In genomic region chr6:99545442-99545841, GRCh38 we compare ENCODE assay signal across 17 cellular contexts. TPM values are rescaled to one million over a fixed set of nuclear protein-coding genes. Genes with fewer than 3 reads are reported as not detected.
DNase-seq lines count a peak whose midpoint lies in the region; ATAC-seq and TF ChIP-seq lines count a peak whose summit lies in the region.
"Had no signal": no experiment of that assay in that cellular context is flagged by ENCODE, and none has a peak within 500 bp of the region (broad histone marks: within the 10 kb centered on the region; RNA-seq: fewer than 3 reads in every experiment).

No MANE protein-coding gene starts in this region.

- H3K4me1 ChIP-seq in Peyer's patch, result no peaks in the 10 kb centered on the region
- H3K4me1 ChIP-seq: A549, Caco-2 had no signal

- H3K36me3 ChIP-seq in Peyer's patch, result peaks cover 0 to 65% (median 0%) of the 10 kb centered on the region in 3 donors

- no peaks in the 10 kb centered on the region for H3K27me3 Mint-ChIP-seq in T-helper 2 cell treated with Interferon-gamma antibody and Interleukin-4, amounts not matched to agents 5 μg/mL and 100 μg/mL, for 36 hours (ENCODE audit: low read depth)
- H3K27me3 Mint-ChIP-seq in activated T-cell treated with anti-CD3 and anti-CD28 coated beads, Interleukin-2, amount 50 U/mL, for 72 hours (ENCODE audit: low read depth), result no peaks in the 10 kb centered on the region
- no peaks in the 10 kb centered on the region for H3K27me3 Mint-ChIP-seq in activated T-cell treated with anti-CD3 and anti-CD28 coated beads, Interleukin-2, amount 50 U/mL, for 4 hours (ENCODE audit: low read depth)
- no peaks in the 10 kb centered on the region for H3K27me3 Mint-ChIP-seq in central memory CD8-positive, alpha-beta T cell
- H3K27me3 Mint-ChIP-seq in memory B cell, result no peaks in the 10 kb centered on the region
- H3K27me3 Mint-ChIP-seq: CD4-positive, alpha-beta T cell had no signal

- no peak for DNase-seq in T-helper 2 cell treated with Interferon-gamma antibody and Interleukin-4, amounts not matched to agents 5 μg/mL and 100 μg/mL, for 36 hours (ENCODE audit: low spot score)
- DNase-seq in T-helper 2 cell (no peak), memory B cell (ENCODE audit: low spot score in 2 of 2) (no peak), Peyer's patch (no peak), DMS 273 (lab: John Stamatoyannopoulos, UW; ENCODE audit: unreplicated experiment) (no peak)
- no peak for DNase-seq in activated T-cell treated with anti-CD3 and anti-CD28 coated beads, Interleukin-2, amount 50 U/mL, for 72 hours
- DNase-seq in activated T-cell treated with anti-CD3 and anti-CD28 coated beads, Interleukin-2, amount 50 U/mL, for 4 hours, result no peak
- DNase-seq in central memory CD8-positive, alpha-beta T cell (ENCODE audit: low spot score in 2 of 2), result no peak
- DNase-seq: AML-193; Caco-2; CD4-positive, alpha-beta T cell; DMS79 treated with DMSO at 0.1 percent for 48 hours; GF-D8; H9 had no signal

- no peak for TF ChIP-seq POLR2A in Peyer's patch (IDR thresholded peaks at IDR 0.05)

- H3K4me3 Mint-ChIP-seq in T-helper 2 cell treated with Interferon-gamma antibody and Interleukin-4, amounts not matched to agents 5 μg/mL and 100 μg/mL, for 36 hours, result no peak overlapping the region
- no peak overlapping the region for H3K4me3 Mint-ChIP-seq in activated T-cell treated with anti-CD3 and anti-CD28 coated beads, Interleukin-2, amount 50 U/mL, for 72 hours
- no peak overlapping the region for H3K4me3 Mint-ChIP-seq in activated T-cell treated with anti-CD3 and anti-CD28 coated beads, Interleukin-2, amount 50 U/mL, for 4 hours
- no peak overlapping the region for H3K4me3 Mint-ChIP-seq in central memory CD8-positive, alpha-beta T cell
- no peak overlapping the region for H3K4me3 Mint-ChIP-seq in memory B cell
- H3K4me3 Mint-ChIP-seq: CD4-positive, alpha-beta T cell; H9 had no signal

- H3K36me3 Mint-ChIP-seq in T-helper 2 cell treated with Interferon-gamma antibody and Interleukin-4, amounts not matched to agents 5 μg/mL and 100 μg/mL, for 36 hours (ENCODE audit: low read depth), result peaks cover 50% of the 10 kb centered on the region
- H3K36me3 Mint-ChIP-seq in activated T-cell treated with anti-CD3 and anti-CD28 coated beads, Interleukin-2, amount 50 U/mL, for 72 hours (ENCODE audit: insufficient read depth in 2 of 2), result peaks cover 2 to 27% of the 10 kb centered on the region in 2 donors
- H3K36me3 Mint-ChIP-seq in activated T-cell treated with anti-CD3 and anti-CD28 coated beads, Interleukin-2, amount 50 U/mL, for 4 hours (ENCODE audit: insufficient read depth), result peaks cover 45% of the 10 kb centered on the region
- H3K36me3 Mint-ChIP-seq in central memory CD8-positive, alpha-beta T cell (ENCODE audit: insufficient read depth), result peaks cover 45% of the 10 kb centered on the region
- peaks cover 21% of the 10 kb centered on the region for H3K36me3 Mint-ChIP-seq in memory B cell

- no peaks in the 10 kb centered on the region for H3K27me3 ChIP-seq in Peyer's patch

- H3K27ac ChIP-seq in Peyer's patch, result no peak overlapping the region
- H3K27ac ChIP-seq: 22Rv1, A549, C4-2B had no signal

- no peaks in the 10 kb centered on the region for H3K9me3 Mint-ChIP-seq in T-helper 2 cell treated with Interferon-gamma antibody and Interleukin-4, amounts not matched to agents 5 μg/mL and 100 μg/mL, for 36 hours
- no peaks in the 10 kb centered on the region for H3K9me3 Mint-ChIP-seq in activated T-cell treated with anti-CD3 and anti-CD28 coated beads, Interleukin-2, amount 50 U/mL, for 72 hours
- no peaks in the 10 kb centered on the region for H3K9me3 Mint-ChIP-seq in activated T-cell treated with anti-CD3 and anti-CD28 coated beads, Interleukin-2, amount 50 U/mL, for 4 hours
- no peaks in the 10 kb centered on the region for H3K9me3 Mint-ChIP-seq in central memory CD8-positive, alpha-beta T cell
- H3K9me3 Mint-ChIP-seq in memory B cell, result no peaks in the 10 kb centered on the region
- H3K9me3 Mint-ChIP-seq: CD4-positive, alpha-beta T cell; H9 had no signal

- peaks cover 1% of the 10 kb centered on the region for H3K4me1 Mint-ChIP-seq in T-helper 2 cell treated with Interferon-gamma antibody and Interleukin-4, amounts not matched to agents 5 μg/mL and 100 μg/mL, for 36 hours (ENCODE audit: low read depth)
- no peaks in the 10 kb centered on the region for H3K4me1 Mint-ChIP-seq in activated T-cell treated with anti-CD3 and anti-CD28 coated beads, Interleukin-2, amount 50 U/mL, for 72 hours (ENCODE audit: low read depth)
- H3K4me1 Mint-ChIP-seq in activated T-cell treated with anti-CD3 and anti-CD28 coated beads, Interleukin-2, amount 50 U/mL, for 4 hours (ENCODE audit: low read depth), result no peaks in the 10 kb centered on the region
- peaks cover 13% of the 10 kb centered on the region for H3K4me1 Mint-ChIP-seq in central memory CD8-positive, alpha-beta T cell
- H3K4me1 Mint-ChIP-seq in memory B cell, result no peaks in the 10 kb centered on the region
- H3K4me1 Mint-ChIP-seq: H9 had no signal

- no peak for ATAC-seq in activated T-cell treated with anti-CD3 and anti-CD28 coated beads, Interleukin-2, amount 50 U/mL, for 72 hours (replicated peaks in 1 of 2)
- no peak for ATAC-seq in activated T-cell treated with anti-CD3 and anti-CD28 coated beads, Interleukin-2, amount 50 U/mL, for 4 hours
- no peak for ATAC-seq in central memory CD8-positive, alpha-beta T cell (replicated peaks; ENCODE audit: extremely low read depth, poor library complexity, severe bottlenecking)
- ATAC-seq in memory B cell (ENCODE audit: low read depth), result no peak
- ATAC-seq: A549 had no signal

- TF ChIP-seq CTCF in Peyer's patch (IDR thresholded peaks at IDR 0.05), result no peak

- peak overlapping the region; percentile 8 for H3K27ac Mint-ChIP-seq in T-helper 2 cell treated with Interferon-gamma antibody and Interleukin-4, amounts not matched to agents 5 μg/mL and 100 μg/mL, for 36 hours
- peak overlapping the region; percentile 60 for H3K27ac Mint-ChIP-seq in activated T-cell treated with anti-CD3 and anti-CD28 coated beads, Interleukin-2, amount 50 U/mL, for 72 hours
- peak overlapping the region; percentile 49 for H3K27ac Mint-ChIP-seq in central memory CD8-positive, alpha-beta T cell (ENCODE audit: low read depth)
- H3K27ac Mint-ChIP-seq in memory B cell, result peak overlapping the region; percentile 24
- H3K27ac Mint-ChIP-seq: CD4-positive, alpha-beta T cell had no signal

- no peak overlapping the region for H3K4me3 ChIP-seq in Peyer's patch
- H3K4me3 ChIP-seq: A549 had no signal

- no peaks in the 10 kb centered on the region for H3K9me3 ChIP-seq in Peyer's patch
- H3K9me3 ChIP-seq: A549, Caco-2 had no signal

RNA-seq across cellular contexts. Expression of gene CCNC, which starts 23.0 kb away (rescaled TPM):
- total RNA-seq in activated T-cell treated with anti-CD3 and anti-CD28 coated beads, Interleukin-2, amount 50 U/mL, for 72 hours, result 10 to 100 TPM; 39.7 to 46.6 TPM
- 10 to 100 TPM; 77.9 to 83.7 (median 78.1) TPM for total RNA-seq in activated T-cell treated with anti-CD3 and anti-CD28 coated beads, Interleukin-2, amount 50 U/mL, for 4 hours
- 10 to 100 TPM; 35.8 to 45.5 (median 40.9) TPM for total RNA-seq in Peyer's patch

RNA-seq across cellular contexts. Expression of gene USP45, which starts 30.2 kb away (rescaled TPM):
- total RNA-seq in activated T-cell treated with anti-CD3 and anti-CD28 coated beads, Interleukin-2, amount 50 U/mL, for 72 hours, result 10 to 100 TPM; 16.7 to 23.7 TPM
- 10 to 100 TPM in 2 of 3 donors, 1 to 10 TPM in 1; 10.0 to 10.2 (median 10.1) TPM for total RNA-seq in activated T-cell treated with anti-CD3 and anti-CD28 coated beads, Interleukin-2, amount 50 U/mL, for 4 hours
- 100 to 1,000 TPM in 1 of 4 donors, 10 to 100 TPM in 3; 21.7 to 104 (median 28.7) TPM for total RNA-seq in Peyer's patch

Comparison
In these comparisons a context has a peak if more than half of its experiments do, and no peak if none do; other contexts are left out.
1. H3K27ac Mint-ChIP-seq: peak in every context shown above with its lines; median percentile 60 in activated T-cell treated with anti-CD3 and anti-CD28 coated beads, Interleukin-2, amount 50 U/mL, for 72 hours; 49 in central memory CD8-positive, alpha-beta T cell; 24 in memory B cell; 8 in T-helper 2 cell treated with Interferon-gamma antibody and Interleukin-4, amounts not matched to agents 5 μg/mL and 100 μg/mL, for 36 hours.